Comparison of ENCODE assay signal across 1 cellular context in genomic region chr10:121991727-121992126, GRCh38. TPM values are rescaled to one million over a fixed set of nuclear protein-coding genes. Genes with fewer than 3 reads are reported as not detected.
"Had no signal": no experiment of that assay in that cellular context is flagged by ENCODE, and none has a peak within 500 bp of the region (broad histone marks: within the 10 kb centered on the region; RNA-seq: fewer than 3 reads in every experiment).

No MANE protein-coding gene starts in this region.

RNA-seq across cellular contexts. Expression of gene TACC2, which starts 2.8 kb away (rescaled TPM):
- total RNA-seq: OCI-LY7 had no signal
